In the genomic region with DNA sequence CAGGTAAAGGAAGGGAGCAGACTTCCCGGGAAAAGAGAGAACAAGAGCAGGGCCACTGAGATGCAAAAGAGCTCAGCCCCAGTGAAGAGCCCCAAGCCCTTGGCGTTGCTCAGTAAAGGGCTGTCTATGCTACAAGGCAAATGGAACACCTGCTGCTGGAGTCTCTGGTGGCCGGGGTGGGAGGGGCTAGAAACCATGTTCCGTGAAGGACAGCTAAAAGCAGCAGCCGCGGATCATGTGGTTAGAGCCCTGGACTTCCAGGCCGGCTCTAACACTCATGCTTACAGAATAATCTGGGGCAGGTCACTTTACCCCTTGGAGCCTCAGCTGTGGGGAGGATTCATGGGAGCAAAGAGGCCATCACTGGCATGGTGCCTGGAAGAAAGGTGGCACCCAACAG, we compare ENCODE assay signal across 8 cellular contexts. TPM values are rescaled to one million over a fixed set of nuclear protein-coding genes. Genes with fewer than 3 reads are reported as not detected.
DNase-seq lines count a peak whose midpoint lies in the region; ATAC-seq and TF ChIP-seq lines count a peak whose summit lies in the region.

No MANE protein-coding gene starts in this region.

- H3K4me1 ChIP-seq in CD8-positive, alpha-beta T cell (ENCODE audit: insufficient read depth, low read length): no peaks in the 10 kb centered on the region
- H3K4me1 ChIP-seq in Karpas-422 (ENCODE audit: low read length): peaks cover 100% of the 10 kb centered on the region

- peak overlapping the region; percentile 81 for H3K4me2 ChIP-seq in Karpas-422 (ENCODE audit: low read depth, low read length, poor library complexity, severe bottlenecking)

- H2AFZ ChIP-seq in Karpas-422 (ENCODE audit: low read length): no peak overlapping the region

- H3K9ac ChIP-seq in Karpas-422 (ENCODE audit: low read length): peak overlapping the region; percentile 88

- H3K27me3 Mint-ChIP-seq in CD8-positive, alpha-beta T cell (ENCODE audit: low read depth): no peaks in the 10 kb centered on the region
- H3K27me3 Mint-ChIP-seq in stimulated activated naive B cell treated with anti-CD40 and anti-IgM and Interleukin-4, amounts not matched to agents 10 μg/mL and 1 μg/mL and 100 μg/mL, for 72 hours: no peaks in the 10 kb centered on the region

- H3K27ac Mint-ChIP-seq in CD8-positive, alpha-beta T cell: peak overlapping the region; percentile 22
- H3K27ac Mint-ChIP-seq in stimulated activated naive B cell treated with anti-CD40 and anti-IgM and Interleukin-4, amounts not matched to agents 10 μg/mL and 1 μg/mL and 100 μg/mL, for 72 hours: peak overlapping the region; percentile 93

- no peak for ATAC-seq in CD8-positive, alpha-beta T cell
- peak; percentile 58 for ATAC-seq in GM19395 (IDR thresholded peaks at IDR 0.05; ENCODE audit: unreplicated experiment)
- peak; percentile 82 to 84 for ATAC-seq in stimulated activated naive B cell treated with anti-CD40 and anti-IgM and Interleukin-4, amounts not matched to agents 10 μg/mL and 1 μg/mL and 100 μg/mL, for 72 hours (replicated peaks)
- ATAC-seq in HG03469 (IDR thresholded peaks at IDR 0.05; ENCODE audit: unreplicated experiment): no peak
- ATAC-seq in GM18519 (IDR thresholded peaks at IDR 0.05; ENCODE audit: low FRiP score, unreplicated experiment): no peak

- H3K36me3 Mint-ChIP-seq in CD8-positive, alpha-beta T cell: peaks cover 80% of the 10 kb centered on the region
- H3K36me3 Mint-ChIP-seq in stimulated activated naive B cell treated with anti-CD40 and anti-IgM and Interleukin-4, amounts not matched to agents 10 μg/mL and 1 μg/mL and 100 μg/mL, for 72 hours: peaks cover 57 to 75% of the 10 kb centered on the region in 2 donors

- no peaks in the 10 kb centered on the region for H3K9me3 Mint-ChIP-seq in CD8-positive, alpha-beta T cell
- H3K9me3 Mint-ChIP-seq in stimulated activated naive B cell treated with anti-CD40 and anti-IgM and Interleukin-4, amounts not matched to agents 10 μg/mL and 1 μg/mL and 100 μg/mL, for 72 hours: no peaks in the 10 kb centered on the region

- TF ChIP-seq CTCF in CD8-positive, alpha-beta T cell (IDR thresholded peaks at IDR 0.05): no peak
- TF ChIP-seq CTCF in WERI-Rb-1 (IDR thresholded peaks at IDR 0.05; ENCODE audit: low read depth, low read length): no peak

- H3K4me3 Mint-ChIP-seq in CD8-positive, alpha-beta T cell: no peak overlapping the region
- peak overlapping the region; percentile 73 for H3K4me3 Mint-ChIP-seq in stimulated activated naive B cell treated with anti-CD40 and anti-IgM and Interleukin-4, amounts not matched to agents 10 μg/mL and 1 μg/mL and 100 μg/mL, for 72 hours

- no peak overlapping the region for H3K27ac ChIP-seq in CD8-positive, alpha-beta T cell (ENCODE audit: low read depth, low read length)
- H3K27ac ChIP-seq in Karpas-422 (ENCODE audit: low read length) (peak overlapping the region; percentile 100), WERI-Rb-1 (peak overlapping the region; percentile 84)

- no peaks in the 10 kb centered on the region for H3K9me3 ChIP-seq in CD8-positive, alpha-beta T cell (ENCODE audit: low read length)
- H3K9me3 ChIP-seq in Karpas-422 (ENCODE audit: low read length): no peaks in the 10 kb centered on the region
- H3K9me3 ChIP-seq in WERI-Rb-1 (ENCODE audit: severe bottlenecking): no peaks in the 10 kb centered on the region

- no peak for DNase-seq in CD8-positive, alpha-beta T cell
- DNase-seq in Karpas-422: peak; percentile 97
- DNase-seq in WERI-Rb-1: peak; percentile 92
- peak; percentile 48 for DNase-seq in stimulated activated naive B cell treated with anti-CD40 and anti-IgM and Interleukin-4, amounts not matched to agents 10 μg/mL and 1 μg/mL and 100 μg/mL, for 72 hours
- no peak for DNase-seq in activated CD8-positive, alpha-beta memory T cell treated with anti-CD3 and anti-CD28 coated beads, Interleukin-2, amount 50 U/mL, for 4 hours

- H3K9me2 ChIP-seq in Karpas-422 (replicated peaks; ENCODE audit: insufficient read depth, low read length): no peaks in the 10 kb centered on the region

- no peaks in the 10 kb centered on the region for H4K20me1 ChIP-seq in Karpas-422 (ENCODE audit: insufficient read depth, low read depth, low read length)

- POLR2A ChIA-PET in CD8-positive, alpha-beta T cell (lab: Charles Lee): no interaction called here

- peaks cover 13% of the 10 kb centered on the region for H3K36me3 ChIP-seq in CD8-positive, alpha-beta T cell (ENCODE audit: insufficient read depth, low read length)
- H3K36me3 ChIP-seq in Karpas-422 (ENCODE audit: insufficient read depth, low read length): peaks cover 44% of the 10 kb centered on the region
- no peaks in the 10 kb centered on the region for H3K36me3 ChIP-seq in WERI-Rb-1

- no peak overlapping the region for H3K4me3 ChIP-seq in CD8-positive, alpha-beta T cell (ENCODE audit: low read depth, low read length)
- H3K4me3 ChIP-seq in Karpas-422 (ENCODE audit: low read length) (peak overlapping the region; percentile 58), WERI-Rb-1 (ENCODE audit: low read depth, low read length) (peak overlapping the region; percentile 24)

- H3K4me1 Mint-ChIP-seq in CD8-positive, alpha-beta T cell (ENCODE audit: low read depth): peaks cover 8% of the 10 kb centered on the region
- H3K4me1 Mint-ChIP-seq in stimulated activated naive B cell treated with anti-CD40 and anti-IgM and Interleukin-4, amounts not matched to agents 10 μg/mL and 1 μg/mL and 100 μg/mL, for 72 hours: peaks cover 63 to 94% of the 10 kb centered on the region in 2 donors

- peaks cover 11% of the 10 kb centered on the region; the same call in 1 of the 2 replicates for H3K79me2 ChIP-seq in Karpas-422 (ENCODE audit: low read length)

- no peaks in the 10 kb centered on the region for H3K27me3 ChIP-seq in CD8-positive, alpha-beta T cell (ENCODE audit: insufficient read depth, low read length)
- no peaks in the 10 kb centered on the region for H3K27me3 ChIP-seq in Karpas-422 (ENCODE audit: low read length)
- H3K27me3 ChIP-seq in WERI-Rb-1 (ENCODE audit: insufficient read depth, low read depth, severe bottlenecking): no peaks in the 10 kb centered on the region

- CTCF ChIA-PET in CD8-positive, alpha-beta T cell (lab: Charles Lee): interaction anchor here (0.7 to 5.5 kb wide), 6 partner anchors 11 to 182 kb away, joined by 3 to 38 read pairs (median 4); partner anchors contain the start of gene POU2F2

- intact Hi-C loops in CD8-positive, alpha-beta T cell (cut with DNase I, micrococcal nuclease): no loop called here

RNA-seq across cellular contexts. Expression of gene POU2F2, which starts 17.8 kb away (rescaled TPM):
- total RNA-seq in CD8-positive, alpha-beta T cell: 10 to 100 TPM; 14.6 to 17.0 TPM
- total RNA-seq in Karpas-422 (2014; rRNA removed; shearing (Covaris generic); ENCODE audit: low replicate concordance): 61.9 and 69.4 TPM in 2 replicates

RNA-seq across cellular contexts. Expression of gene ZNF574, which starts 38.4 kb away (rescaled TPM):
- total RNA-seq in CD8-positive, alpha-beta T cell: 10 to 100 TPM; 25.0 to 26.2 TPM
- total RNA-seq in Karpas-422 (2014; rRNA removed; shearing (Covaris generic); ENCODE audit: low replicate concordance): 15.1 and 23.5 TPM in 2 replicates

RNA-seq across cellular contexts. Expression of gene GRIK5, which starts 44.4 kb away (rescaled TPM):
- under 1 TPM; 0.19 to 0.50 TPM for total RNA-seq in CD8-positive, alpha-beta T cell
- total RNA-seq in Karpas-422 (2014; rRNA removed; shearing (Covaris generic); ENCODE audit: low replicate concordance): 0.07 and 1.4 TPM in 2 replicates

Comparison
In these comparisons a context has a peak if more than half of its experiments do, and no peak if none do; other contexts are left out.
1. ATAC-seq: peak in GM19395 (single experiment) and stimulated activated naive B cell treated with anti-CD40 and anti-IgM and Interleukin-4, amounts not matched to agents 10 μg/mL and 1 μg/mL and 100 μg/mL, for 72 hours (2 of 2); none in CD8-positive, alpha-beta T cell (single experiment), HG03469 (single experiment) and GM18519 (single experiment).
2. DNase-seq: peak in Karpas-422 (single experiment), WERI-Rb-1 (single experiment) and stimulated activated naive B cell treated with anti-CD40 and anti-IgM and Interleukin-4, amounts not matched to agents 10 μg/mL and 1 μg/mL and 100 μg/mL, for 72 hours (single experiment); none in CD8-positive, alpha-beta T cell (0 of 7) and activated CD8-positive, alpha-beta memory T cell treated with anti-CD3 and anti-CD28 coated beads, Interleukin-2, amount 50 U/mL, for 4 hours (single experiment).